12 cellular contexts compared by ENCODE assay signal in genomic region chr3:50249459-50249858, GRCh38. TPM values are rescaled to one million over a fixed set of nuclear protein-coding genes. Genes with fewer than 3 reads are reported as not detected.
DNase-seq lines count a peak whose midpoint lies in the region; ATAC-seq and TF ChIP-seq lines count a peak whose summit lies in the region.
"Had no signal": no experiment of that assay in that cellular context is flagged by ENCODE, and none has a peak within 500 bp of the region (broad histone marks: within the 10 kb centered on the region; RNA-seq: fewer than 3 reads in every experiment).

No MANE protein-coding gene starts in this region.

- intact Hi-C loops in thyroid gland (cut with DNase I), result no loop called here

- peaks cover 52% of the 10 kb centered on the region for H3K4me1 Mint-ChIP-seq in activated naive CD8-positive, alpha-beta T cell (ENCODE audit: low read depth)
- peaks cover 46% of the 10 kb centered on the region for H3K4me1 Mint-ChIP-seq in activated naive CD8-positive, alpha-beta T cell treated with anti-CD3 and anti-CD28 coated beads for 36 hours
- peaks cover 57% of the 10 kb centered on the region for H3K4me1 Mint-ChIP-seq in central memory CD8-positive, alpha-beta T cell
- peaks cover 52% of the 10 kb centered on the region for H3K4me1 Mint-ChIP-seq in activated CD8-positive, alpha-beta memory T cell treated with anti-CD3 and anti-CD28 coated beads, Interleukin-2, amount 10 ng/mL, durations not matched to agents 7 days and 5 days

- no peak for ATAC-seq in central memory CD8-positive, alpha-beta T cell (replicated peaks; ENCODE audit: extremely low read depth, poor library complexity, severe bottlenecking)
- ATAC-seq in activated CD8-positive, alpha-beta memory T cell treated with anti-CD3 and anti-CD28 coated beads, Interleukin-2, amount 10 ng/mL, durations not matched to agents 7 days and 5 days, result no peak
- ATAC-seq: activated T-cell treated with anti-CD3 and anti-CD28 coated beads, Interleukin-2, amount 50 U/mL, for 4 hours had no signal

- H3K9me3 Mint-ChIP-seq in activated naive CD8-positive, alpha-beta T cell (ENCODE audit: low read depth), result no peaks in the 10 kb centered on the region
- H3K9me3 Mint-ChIP-seq in activated naive CD8-positive, alpha-beta T cell treated with anti-CD3 and anti-CD28 coated beads for 36 hours, result no peaks in the 10 kb centered on the region
- H3K9me3 Mint-ChIP-seq in central memory CD8-positive, alpha-beta T cell, result no peaks in the 10 kb centered on the region
- H3K9me3 Mint-ChIP-seq in activated CD8-positive, alpha-beta memory T cell treated with anti-CD3 and anti-CD28 coated beads, Interleukin-2, amount 10 ng/mL, durations not matched to agents 7 days and 5 days (ENCODE audit: low read depth), result no peaks in the 10 kb centered on the region
- H3K9me3 Mint-ChIP-seq: activated T-cell treated with anti-CD3 and anti-CD28 coated beads, Interleukin-2, amount 50 U/mL, for 4 hours had no signal

- H3K4me1 ChIP-seq in mesendoderm (ENCODE audit: control insufficient read depth, low read depth, low read length) (peaks cover 12% of the 10 kb centered on the region), thyroid gland (peaks cover 38 to 74% of the 10 kb centered on the region in 2 donors)

- TF ChIP-seq CTCF in thyroid gland (IDR thresholded peaks at IDR 0.05), result no peak

- H3K4ac ChIP-seq in mesendoderm (ENCODE audit: low read depth, low read length), result no peak overlapping the region

- no CpG with 5 or more reads among the region's 5 CpGs for WGBS in mesendoderm (ENCODE audit: extremely low coverage, insufficient coverage, low lambda C conversion rate)
- 85 to 89% methylated on average over 4 to 5 of the region's 5 CpGs for WGBS in thyroid gland, 2 donors

- no peak overlapping the region for H3K23ac ChIP-seq in mesendoderm (ENCODE audit: low read length)

- no peak overlapping the region for H3K18ac ChIP-seq in mesendoderm (ENCODE audit: low read length)

- no peaks in the 10 kb centered on the region for H3K27me3 Mint-ChIP-seq in activated naive CD8-positive, alpha-beta T cell
- no peaks in the 10 kb centered on the region for H3K27me3 Mint-ChIP-seq in activated naive CD8-positive, alpha-beta T cell treated with anti-CD3 and anti-CD28 coated beads for 36 hours
- no peaks in the 10 kb centered on the region for H3K27me3 Mint-ChIP-seq in central memory CD8-positive, alpha-beta T cell
- H3K27me3 Mint-ChIP-seq in activated CD8-positive, alpha-beta memory T cell treated with anti-CD3 and anti-CD28 coated beads, Interleukin-2, amount 10 ng/mL, durations not matched to agents 7 days and 5 days, result no peaks in the 10 kb centered on the region

- peaks cover 46% of the 10 kb centered on the region for H3K79me2 ChIP-seq in mesendoderm (ENCODE audit: control insufficient read depth, insufficient read depth, low read length)

- H3K27ac ChIP-seq in mesendoderm (ENCODE audit: low read depth, low read length), result no peak overlapping the region
- peak overlapping the region in 2 of 3 donors; percentile 58 to 86 for H3K27ac ChIP-seq in thyroid gland
- H3K27ac ChIP-seq: HL-60 had no signal

- no peak for DNase-seq in activated naive CD8-positive, alpha-beta T cell treated with anti-CD3 and anti-CD28 coated beads for 36 hours
- DNase-seq in central memory CD8-positive, alpha-beta T cell (ENCODE audit: low spot score in 2 of 2), result no peak
- DNase-seq in mesendoderm (no peak), thyroid gland (no peak), T1000 (lab: John Stamatoyannopoulos, UW) (no peak), NCI-H1436 treated with DMSO at 0.1 percent for 48 hours (lab: John Stamatoyannopoulos, UW) (no peak)
- no peak for DNase-seq in activated CD8-positive, alpha-beta memory T cell treated with anti-CD3 and anti-CD28 coated beads, Interleukin-2, amount 10 ng/mL, durations not matched to agents 7 days and 5 days
- DNase-seq: activated T-cell treated with anti-CD3 and anti-CD28 coated beads, Interleukin-2, amount 50 U/mL, for 4 hours; retina had no signal

- H3K79me1 ChIP-seq in mesendoderm (ENCODE audit: low read length), result peaks cover 41% of the 10 kb centered on the region

- H3K27ac Mint-ChIP-seq in activated naive CD8-positive, alpha-beta T cell, result peak overlapping the region; percentile 94
- no peak overlapping the region for H3K27ac Mint-ChIP-seq in activated naive CD8-positive, alpha-beta T cell treated with anti-CD3 and anti-CD28 coated beads for 36 hours
- H3K27ac Mint-ChIP-seq in central memory CD8-positive, alpha-beta T cell (ENCODE audit: low read depth), result peak overlapping the region; percentile 78
- H3K27ac Mint-ChIP-seq in activated CD8-positive, alpha-beta memory T cell treated with anti-CD3 and anti-CD28 coated beads, Interleukin-2, amount 10 ng/mL, durations not matched to agents 7 days and 5 days, result no peak overlapping the region

- H4K8ac ChIP-seq in mesendoderm (ENCODE audit: low read depth, low read length), result no peak overlapping the region

- no peak overlapping the region for H3K9ac ChIP-seq in mesendoderm (ENCODE audit: low read length)

- H2AK5ac ChIP-seq in mesendoderm (ENCODE audit: low read length), result no peak overlapping the region

- H3K36me3 ChIP-seq in mesendoderm (ENCODE audit: control insufficient read depth, insufficient read depth, low read length) (peaks cover 6% of the 10 kb centered on the region), thyroid gland (peaks cover 12 to 15% of the 10 kb centered on the region in 2 donors)

- H3K4me3 ChIP-seq in mesendoderm (ENCODE audit: low read length), result no peak overlapping the region
- no peak overlapping the region for H3K4me3 ChIP-seq in thyroid gland (replicated peaks in 1 of 3)

- peak overlapping the region; percentile 7 for H3K56ac ChIP-seq in mesendoderm (ENCODE audit: low read length)

- no peak overlapping the region for H2BK120ac ChIP-seq in mesendoderm (ENCODE audit: low read depth, low read length)

- no peaks in the 10 kb centered on the region for H3K36me3 Mint-ChIP-seq in activated naive CD8-positive, alpha-beta T cell
- peaks cover 4% of the 10 kb centered on the region for H3K36me3 Mint-ChIP-seq in activated naive CD8-positive, alpha-beta T cell treated with anti-CD3 and anti-CD28 coated beads for 36 hours
- H3K36me3 Mint-ChIP-seq in central memory CD8-positive, alpha-beta T cell (ENCODE audit: insufficient read depth), result peaks cover 51% of the 10 kb centered on the region
- peaks cover 23% of the 10 kb centered on the region for H3K36me3 Mint-ChIP-seq in activated CD8-positive, alpha-beta memory T cell treated with anti-CD3 and anti-CD28 coated beads, Interleukin-2, amount 10 ng/mL, durations not matched to agents 7 days and 5 days

- H2BK15ac ChIP-seq in mesendoderm (replicated peaks; ENCODE audit: low read depth), result no peak overlapping the region

- H3K4me2 ChIP-seq in mesendoderm (ENCODE audit: low read length), result no peak overlapping the region

- TF ChIP-seq POLR2A in thyroid gland (IDR thresholded peaks at IDR 0.05), result no peak

- no peak overlapping the region for H4K5ac ChIP-seq in mesendoderm (ENCODE audit: low read length)

- no peak overlapping the region for H3K4me3 Mint-ChIP-seq in activated naive CD8-positive, alpha-beta T cell
- H3K4me3 Mint-ChIP-seq in activated naive CD8-positive, alpha-beta T cell treated with anti-CD3 and anti-CD28 coated beads for 36 hours, result no peak overlapping the region
- H3K4me3 Mint-ChIP-seq in central memory CD8-positive, alpha-beta T cell, result no peak overlapping the region
- H3K4me3 Mint-ChIP-seq in activated CD8-positive, alpha-beta memory T cell treated with anti-CD3 and anti-CD28 coated beads, Interleukin-2, amount 10 ng/mL, durations not matched to agents 7 days and 5 days, result no peak overlapping the region
- H3K4me3 Mint-ChIP-seq: activated T-cell treated with anti-CD3 and anti-CD28 coated beads, Interleukin-2, amount 50 U/mL, for 4 hours had no signal

- no peaks in the 10 kb centered on the region for H3K9me3 ChIP-seq in thyroid gland

- no peak overlapping the region for H2BK5ac ChIP-seq in mesendoderm (ENCODE audit: low read length)

- CTCF ChIA-PET in activated CD8-positive, alpha-beta memory T cell treated with anti-CD3 and anti-CD28 coated beads, Interleukin-2, amount 10 ng/mL, durations not matched to agents 7 days and 5 days (lab: Charles Lee), result interaction anchor here (1.0 to 11.4 kb wide), 4 partner anchors 10 to 49 kb away, joined by 3 to 231 read pairs (median 9); partner anchors contain the start of genes HYAL3 and NAA80

- H3K27me3 ChIP-seq in mesendoderm (ENCODE audit: insufficient read depth, low read length, poor library complexity) (no peaks in the 10 kb centered on the region), thyroid gland (no peaks in the 10 kb centered on the region)

RNA-seq across cellular contexts. Expression of gene GNAI2, which starts 13.5 kb away (rescaled TPM):
- total RNA-seq in activated naive CD8-positive, alpha-beta T cell treated with anti-CD3 and anti-CD28 coated beads for 36 hours, result 100 to 1,000 TPM; 211 to 217 TPM
- 218 TPM for polyA plus RNA-seq in mesendoderm (2013, experiment 1 of 2)
- polyA plus RNA-seq in mesendoderm (2013, experiment 2 of 2), result 223 TPM
- total RNA-seq in thyroid gland, result 100 to 1,000 TPM; 111 to 171 (median 142) TPM
- total RNA-seq in activated CD8-positive, alpha-beta memory T cell treated with anti-CD3 and anti-CD28 coated beads, Interleukin-2, amount 10 ng/mL, durations not matched to agents 7 days and 5 days, result 100 to 1,000 TPM; 450 to 509 TPM

RNA-seq across cellular contexts. Expression of gene SEMA3B, which starts 19.5 kb away (rescaled TPM):
- 1 to 10 TPM; 1.2 to 1.6 TPM for total RNA-seq in activated naive CD8-positive, alpha-beta T cell treated with anti-CD3 and anti-CD28 coated beads for 36 hours
- 1.9 TPM for polyA plus RNA-seq in mesendoderm (2013, experiment 1 of 2)
- 2.2 TPM for polyA plus RNA-seq in mesendoderm (2013, experiment 2 of 2)
- total RNA-seq in thyroid gland, result 10 to 100 TPM; 21.0 to 31.0 (median 26.5) TPM
- total RNA-seq in activated CD8-positive, alpha-beta memory T cell treated with anti-CD3 and anti-CD28 coated beads, Interleukin-2, amount 10 ng/mL, durations not matched to agents 7 days and 5 days, result under 1 TPM; 0.16 to 0.70 TPM

RNA-seq across cellular contexts. Expression of gene LSMEM2, which starts 29.4 kb away (rescaled TPM):
- total RNA-seq in activated naive CD8-positive, alpha-beta T cell treated with anti-CD3 and anti-CD28 coated beads for 36 hours, result not detected
- 0.06 TPM for polyA plus RNA-seq in mesendoderm (2013, experiment 1 of 2)
- 0.06 TPM for polyA plus RNA-seq in mesendoderm (2013, experiment 2 of 2)
- total RNA-seq in thyroid gland, result not detected
- not detected for total RNA-seq in activated CD8-positive, alpha-beta memory T cell treated with anti-CD3 and anti-CD28 coated beads, Interleukin-2, amount 10 ng/mL, durations not matched to agents 7 days and 5 days
- total RNA-seq: A673 had no signal

RNA-seq across cellular contexts. Expression of gene IFRD2, which starts 42.8 kb away (rescaled TPM):
- 100 to 1,000 TPM; 177 to 182 TPM for total RNA-seq in activated naive CD8-positive, alpha-beta T cell treated with anti-CD3 and anti-CD28 coated beads for 36 hours
- polyA plus RNA-seq in mesendoderm (2013, experiment 1 of 2), result 76.8 TPM
- 74.0 TPM for polyA plus RNA-seq in mesendoderm (2013, experiment 2 of 2)
- total RNA-seq in thyroid gland, result 10 to 100 TPM; 63.9 to 96.5 (median 88.4) TPM
- 100 to 1,000 TPM in 1 of 2 experiments, 10 to 100 TPM in 1; 74.8 to 103 TPM for total RNA-seq in activated CD8-positive, alpha-beta memory T cell treated with anti-CD3 and anti-CD28 coated beads, Interleukin-2, amount 10 ng/mL, durations not matched to agents 7 days and 5 days

RNA-seq across cellular contexts. Expression of gene SLC38A3, which starts 44.4 kb away (rescaled TPM):
- under 1 TPM in 1 of 2 experiments, not detected in 1; 0.18 TPM for total RNA-seq in activated naive CD8-positive, alpha-beta T cell treated with anti-CD3 and anti-CD28 coated beads for 36 hours
- 0.48 TPM for polyA plus RNA-seq in mesendoderm (2013, experiment 1 of 2)
- polyA plus RNA-seq in mesendoderm (2013, experiment 2 of 2), result 0.42 TPM
- 1 to 10 TPM; 1.1 to 5.0 (median 3.6) TPM for total RNA-seq in thyroid gland
- total RNA-seq in activated CD8-positive, alpha-beta memory T cell treated with anti-CD3 and anti-CD28 coated beads, Interleukin-2, amount 10 ng/mL, durations not matched to agents 7 days and 5 days, result not detected
- total RNA-seq: A673 had no signal

Comparison
In these comparisons a context has a peak if more than half of its experiments do, and no peak if none do; other contexts are left out.
1. H3K27ac Mint-ChIP-seq: peak in activated naive CD8-positive, alpha-beta T cell (single experiment) and central memory CD8-positive, alpha-beta T cell (single experiment); none in activated naive CD8-positive, alpha-beta T cell treated with anti-CD3 and anti-CD28 coated beads for 36 hours (single experiment) and activated CD8-positive, alpha-beta memory T cell treated with anti-CD3 and anti-CD28 coated beads, Interleukin-2, amount 10 ng/mL, durations not matched to agents 7 days and 5 days (single experiment).
2. RNA of gene SEMA3B, which starts 19.5 kb away (total RNA-seq): 21.0 to 31.0 TPM in thyroid gland; 1.2 to 1.6 TPM in activated naive CD8-positive, alpha-beta T cell treated with anti-CD3 and anti-CD28 coated beads for 36 hours and 0.16 to 0.70 TPM in activated CD8-positive, alpha-beta memory T cell treated with anti-CD3 and anti-CD28 coated beads, Interleukin-2, amount 10 ng/mL, durations not matched to agents 7 days and 5 days; every median in the first group is over 4 times any median in the second.